Comparison of ENCODE assay signal across 20 cellular contexts in the genomic region with DNA sequence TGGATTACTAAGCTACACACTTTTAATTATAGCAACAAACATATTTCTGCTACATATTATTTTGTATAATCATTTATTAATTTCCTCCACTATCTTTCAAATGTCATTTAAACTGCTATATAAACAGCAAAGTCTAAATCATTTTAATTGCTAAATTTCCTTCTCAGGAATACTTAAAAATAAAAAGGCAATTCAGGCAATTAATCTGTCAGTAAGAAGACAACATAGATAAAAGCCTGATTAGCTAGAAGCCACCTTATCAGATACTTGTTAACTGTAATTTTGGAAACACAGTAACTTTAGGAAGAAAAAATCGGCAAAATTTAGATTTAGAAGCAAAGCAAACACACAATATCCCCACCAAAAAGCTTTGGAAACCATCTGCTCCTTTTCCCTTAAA.
DNase-seq lines count a peak whose midpoint lies in the region; ATAC-seq, FAIRE-seq and TF ChIP-seq lines count a peak whose summit lies in the region.
"Had no signal": no experiment of that assay in that cellular context is flagged by ENCODE, and none has a peak within 500 bp of the region (broad histone marks: within the 10 kb centered on the region; RNA-seq: fewer than 3 reads in every experiment).

No MANE protein-coding gene starts in this region.

- no peaks in the 10 kb centered on the region for H3K27me3 ChIP-seq in PC-9 (ENCODE audit: insufficient read depth, low read depth)
- no peaks in the 10 kb centered on the region for H3K27me3 ChIP-seq in small intestine (ENCODE audit: control insufficient read depth in 2 of 2, insufficient read depth in 2 of 2, low read length in 2 of 2)
- H3K27me3 ChIP-seq: BE2C; BLaER1 treated with 17β-estradiol and CSF1 and Interleukin-3, amounts not matched to agents 10 nM and 100 nM had no signal

- WGBS in small intestine, 3 donors, result 27 to 69% (median 50%) methylated on average over 1 of the region's 1 CpG

- POLR2A ChIA-PET in HEK293T (lab: Yijun Ruan, JAX) (no interaction called here), PC-9 (lab: Charles Lee; ENCODE audit: unreplicated experiment) (interaction anchor here (0.6 kb wide), 1 partner anchor 712 kb away, joined by 3 read pairs; no protein-coding TSS in a partner anchor)

- DNase-seq in HEK293T (ENCODE audit: extremely low spot score) (no peak), PC-9 (no peak), small intestine (no peak), T-helper 1 cell (no peak)
- DNase-seq in stimulated activated naive CD4-positive, alpha-beta T cell treated with Interleukin-2 at 50 U/mL for 16 hours (lab: John Stamatoyannopoulos, UW), result no peak
- DNase-seq: AML-193; BE2C; CD4-positive, alpha-beta T cell; CD8-positive, alpha-beta memory T cell; DMS 273 treated with DMSO at 0.1 percent for 48 hours; DMS79 treated with DMSO at 0.1 percent for 48 hours; GF-D8; GOT3 had no signal

- ATAC-seq in GM21447 (IDR thresholded peaks at IDR 0.05; ENCODE audit: unreplicated experiment), result no peak

- FAIRE-seq in small intestine (lab: Jason Lieb, UNC), result peak; percentile 44
- FAIRE-seq: D721Med, GM12891, GM18507, H54 had no signal

- H3K9me3 ChIP-seq in PC-9 (ENCODE audit: insufficient read depth, low read depth) (peaks cover 16% of the 10 kb centered on the region), small intestine (ENCODE audit: control insufficient read depth, low read depth) (no peaks in the 10 kb centered on the region)
- H3K9me3 ChIP-seq: BE2C, HAP-1 had no signal

- H3F3A ChIP-seq in PC-9 (ENCODE audit: insufficient read depth, low read depth), result no peaks in the 10 kb centered on the region

- CTCF ChIA-PET in HEK293T (lab: Yijun Ruan, JAX), result interaction anchor here (1.2 kb wide), 1 partner anchor 11 kb away, joined by 3 read pairs; no protein-coding TSS in a partner anchor
- CTCF ChIA-PET in PC-9 (lab: Charles Lee), result no interaction called here

- H3K79me2 ChIP-seq in PC-9 (ENCODE audit: low read depth), result no peaks in the 10 kb centered on the region

- H4K20me1 ChIP-seq in PC-9 (ENCODE audit: insufficient read depth), result no peaks in the 10 kb centered on the region
- H4K20me1 ChIP-seq: BLaER1 treated with 17β-estradiol and CSF1 and Interleukin-3, amounts not matched to agents 10 nM and 100 nM had no signal

- H3K4me1 ChIP-seq in PC-9 (replicated peaks; ENCODE audit: insufficient read depth), result no peaks in the 10 kb centered on the region
- H3K4me1 ChIP-seq in small intestine (ENCODE audit: control insufficient read depth in 2 of 2, insufficient read depth in 1 of 2, low read depth in 1 of 2, low read length in 1 of 2), result no peaks in the 10 kb centered on the region
- H3K4me1 ChIP-seq: BE2C; BLaER1 treated with 17β-estradiol and CSF1 and Interleukin-3, amounts not matched to agents 10 nM and 100 nM; HAP-1 had no signal

- BruUV-seq in PC-9 (replicated peaks; lab: Mats Ljungman, UMichigan), result no TSS peak

- no peak overlapping the region for H3K4me2 ChIP-seq in PC-9
- H3K4me2 ChIP-seq: BLaER1 treated with 17β-estradiol and CSF1 and Interleukin-3, amounts not matched to agents 10 nM and 100 nM had no signal

- H3K4me3 ChIP-seq in PC-9, result no peak overlapping the region
- H3K4me3 ChIP-seq in small intestine (ENCODE audit: low read depth in 1 of 2, low read length in 2 of 2), result no peak overlapping the region
- H3K4me3 ChIP-seq: BLaER1 treated with 17β-estradiol and CSF1 and Interleukin-3, amounts not matched to agents 10 nM and 100 nM; HAP-1 had no signal

- H2AFZ ChIP-seq in PC-9, result peak overlapping the region; percentile 5; the same call in 1 of the 2 replicates

- no peaks in the 10 kb centered on the region for H3K9me2 ChIP-seq in PC-9 (ENCODE audit: insufficient read depth)

- no peaks in the 10 kb centered on the region for H3K36me3 ChIP-seq in PC-9 (ENCODE audit: low read depth)
- H3K36me3 ChIP-seq in small intestine (ENCODE audit: control insufficient read depth in 2 of 2, insufficient read depth in 2 of 2, low read length in 2 of 2), result no peaks in the 10 kb centered on the region
- H3K36me3 ChIP-seq: BE2C; BLaER1 treated with 17β-estradiol and CSF1 and Interleukin-3, amounts not matched to agents 10 nM and 100 nM; HAP-1 had no signal

- H3K27ac ChIP-seq in PC-9, result no peak overlapping the region
- no peak overlapping the region for H3K27ac ChIP-seq in small intestine (ENCODE audit: low read depth in 1 of 2, low read length in 1 of 2)
- H3K27ac ChIP-seq: BLaER1 treated with 17β-estradiol and CSF1 and Interleukin-3, amounts not matched to agents 10 nM and 100 nM had no signal

- TF ChIP-seq CTCF in PC-9 (conservative IDR thresholded peaks at IDR 0.05), result no peak

- intact Hi-C loops in PC-9 (cut with micrococcal nuclease; ENCODE audit: unreplicated experiment), result no loop called here

TF ChIP-seq in HEK293T, 16 proteins besides CTCF, POLR2A, EP300 and RAD21:
- TF ChIP-seq, protein P1, sequence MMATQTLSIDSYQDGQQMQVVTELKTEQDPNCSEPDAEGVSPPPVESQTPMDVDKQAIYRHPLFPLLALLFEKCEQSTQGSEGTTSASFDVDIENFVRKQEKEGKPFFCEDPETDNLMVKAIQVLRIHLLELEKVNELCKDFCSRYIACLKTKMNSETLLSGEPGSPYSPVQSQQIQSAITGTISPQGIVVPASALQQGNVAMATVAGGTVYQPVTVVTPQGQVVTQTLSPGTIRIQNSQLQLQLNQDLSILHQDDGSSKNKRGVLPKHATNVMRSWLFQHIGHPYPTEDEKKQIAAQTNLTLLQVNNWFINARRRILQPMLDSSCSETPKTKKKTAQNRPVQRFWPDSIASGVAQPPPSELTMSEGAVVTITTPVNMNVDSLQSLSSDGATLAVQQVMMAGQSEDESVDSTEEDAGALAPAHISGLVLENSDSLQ (IDR thresholded peaks at IDR 0.05), result peak; percentile 63
- no peak for TF ChIP-seq SP1 (IDR thresholded peaks at IDR 0.05)
